11 cellular contexts compared by ENCODE assay signal in the genomic region with DNA sequence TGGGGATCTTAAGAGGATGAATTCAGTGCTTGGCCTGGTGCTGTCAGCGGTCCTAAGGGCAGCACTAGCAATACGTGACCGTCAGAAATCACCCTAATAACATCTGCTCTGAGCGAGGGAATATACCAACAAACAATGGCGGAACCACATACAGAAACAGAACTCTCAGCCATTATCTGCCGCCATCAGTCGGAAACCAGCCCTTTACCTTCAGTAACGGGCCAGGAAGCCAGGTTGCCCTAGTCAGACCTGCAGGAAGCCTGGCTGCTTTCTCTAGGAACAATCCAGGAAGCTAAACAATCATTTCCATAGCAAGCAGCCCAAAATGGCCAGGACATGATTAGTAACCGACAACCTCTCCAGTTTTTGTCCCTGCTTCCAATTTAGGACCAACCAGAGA. TPM values are rescaled to one million over a fixed set of nuclear protein-coding genes. Genes with fewer than 3 reads are reported as not detected.
A peak's percentile ranks its signal among the peaks of the same experiment; 100 is the strongest.
DNase-seq lines count a peak whose midpoint lies in the region; ATAC-seq and TF ChIP-seq lines count a peak whose summit lies in the region.
"Had no signal": no experiment of that assay in that cellular context is flagged by ENCODE, and none has a peak within 500 bp of the region (broad histone marks: within the 10 kb centered on the region; RNA-seq: fewer than 3 reads in every experiment).

No MANE protein-coding gene starts in this region.

- H2AK5ac ChIP-seq in mesendoderm (ENCODE audit: low read length), result no peak overlapping the region

- no peak overlapping the region for H2BK120ac ChIP-seq in mesendoderm (ENCODE audit: low read depth, low read length)

- no peaks in the 10 kb centered on the region for H3K9me3 ChIP-seq in CD8-positive, alpha-beta T cell (ENCODE audit: low read length)
- H3K9me3 ChIP-seq: SJSA1 had no signal

- no peak overlapping the region for H3K4me3 ChIP-seq in CD8-positive, alpha-beta T cell (ENCODE audit: low read depth, low read length)
- H3K4me3 ChIP-seq in mesendoderm (ENCODE audit: low read length), result no peak overlapping the region
- H3K4me3 ChIP-seq: SJSA1 had no signal

- WGBS in mesendoderm (ENCODE audit: extremely low coverage, insufficient coverage, low lambda C conversion rate), result no CpG with 5 or more reads among the region's 9 CpGs

- peak overlapping the region; percentile 60 for H3K4me3 Mint-ChIP-seq in CD8-positive, alpha-beta T cell
- 0 out of 2 replicates have a peak overlapping the region, but pooled peaks have one; percentile 21 for H3K4me3 Mint-ChIP-seq in HFFc6
- no peak overlapping the region for H3K4me3 Mint-ChIP-seq in activated T-helper 2 cell treated with anti-CD3 and anti-CD28 coated beads, Interferon-gamma antibody, Interleukin-2, Interleukin-4, amounts not matched to agents 10 μg/mL and 5 μg/mL and 100 μg/mL, durations not matched to agents 14 hours and 24 hours and 36 hours (ENCODE audit: low read depth)

- peaks cover 34% of the 10 kb centered on the region for H3K79me1 ChIP-seq in mesendoderm (ENCODE audit: low read length)

- no peak overlapping the region for H3K23ac ChIP-seq in mesendoderm (ENCODE audit: low read length)

- H3K27ac ChIP-seq in CD8-positive, alpha-beta T cell (ENCODE audit: low read depth, low read length), result no peak overlapping the region
- no peak overlapping the region for H3K27ac ChIP-seq in mesendoderm (ENCODE audit: low read depth, low read length)
- H3K27ac ChIP-seq: SJSA1 had no signal

- POLR2A ChIA-PET in CD8-positive, alpha-beta T cell (lab: Charles Lee), result interaction anchor here (0.6 kb wide), 1 partner anchor 41 kb away, joined by 3 read pairs; no protein-coding TSS in a partner anchor

- H3K36me3 Mint-ChIP-seq in CD8-positive, alpha-beta T cell, result peaks cover 25% of the 10 kb centered on the region
- peaks cover 30% of the 10 kb centered on the region; the same call in 1 of the 2 replicates for H3K36me3 Mint-ChIP-seq in HFFc6 (ENCODE audit: low read depth)
- H3K36me3 Mint-ChIP-seq in activated T-helper 2 cell treated with anti-CD3 and anti-CD28 coated beads, Interferon-gamma antibody, Interleukin-2, Interleukin-4, amounts not matched to agents 10 μg/mL and 5 μg/mL and 100 μg/mL, durations not matched to agents 14 hours and 24 hours and 36 hours (ENCODE audit: low read depth), result peaks cover 61% of the 10 kb centered on the region
- H3K36me3 Mint-ChIP-seq: naive B cell had no signal

- H3K27me3 ChIP-seq in CD8-positive, alpha-beta T cell (ENCODE audit: insufficient read depth, low read length), result no peaks in the 10 kb centered on the region
- no peaks in the 10 kb centered on the region for H3K27me3 ChIP-seq in mesendoderm (ENCODE audit: insufficient read depth, low read length, poor library complexity)
- H3K27me3 ChIP-seq: SJSA1 had no signal

- no peak for ATAC-seq in CD8-positive, alpha-beta T cell
- no peak for ATAC-seq in GM18867 (IDR thresholded peaks at IDR 0.05; ENCODE audit: unreplicated experiment)
- ATAC-seq in GM18909 (IDR thresholded peaks at IDR 0.05; ENCODE audit: poor library complexity, unreplicated experiment), result no peak
- no peak for ATAC-seq in GM19328 (IDR thresholded peaks at IDR 0.05; ENCODE audit: unreplicated experiment)

- intact Hi-C loops in CD8-positive, alpha-beta T cell (cut with DNase I, micrococcal nuclease), result no loop called here
- intact Hi-C loops in activated T-helper 2 cell treated with anti-CD3 and anti-CD28 coated beads, Interferon-gamma antibody, Interleukin-2, Interleukin-4, amounts not matched to agents 10 μg/mL and 5 μg/mL and 100 μg/mL, durations not matched to agents 14 hours and 24 hours and 36 hours (cut with micrococcal nuclease), result no loop called here

- no peak overlapping the region for H3K56ac ChIP-seq in mesendoderm (ENCODE audit: low read length)

- H3K79me2 ChIP-seq in mesendoderm (ENCODE audit: control insufficient read depth, insufficient read depth, low read length), result peaks cover 94% of the 10 kb centered on the region

- no peak overlapping the region for H4K5ac ChIP-seq in mesendoderm (ENCODE audit: low read length)

- peaks cover 14% of the 10 kb centered on the region for H3K4me1 ChIP-seq in CD8-positive, alpha-beta T cell (ENCODE audit: insufficient read depth, low read length)
- H3K4me1 ChIP-seq in mesendoderm (ENCODE audit: control insufficient read depth, low read depth, low read length), result peaks cover 15% of the 10 kb centered on the region

- H2BK15ac ChIP-seq in mesendoderm (replicated peaks; ENCODE audit: low read depth), result no peak overlapping the region

- H3K36me3 ChIP-seq in CD8-positive, alpha-beta T cell (ENCODE audit: insufficient read depth, low read length), result peaks cover 14% of the 10 kb centered on the region
- peaks cover 11% of the 10 kb centered on the region for H3K36me3 ChIP-seq in mesendoderm (ENCODE audit: control insufficient read depth, insufficient read depth, low read length)

- H3K27ac Mint-ChIP-seq in CD8-positive, alpha-beta T cell, result peak overlapping the region; percentile 80
- H3K27ac Mint-ChIP-seq in HFFc6, result peak overlapping the region; percentile 78
- H3K27ac Mint-ChIP-seq in activated T-helper 2 cell treated with anti-CD3 and anti-CD28 coated beads, Interferon-gamma antibody, Interleukin-2, Interleukin-4, amounts not matched to agents 10 μg/mL and 5 μg/mL and 100 μg/mL, durations not matched to agents 14 hours and 24 hours and 36 hours, result peak overlapping the region; percentile 36

- H3K18ac ChIP-seq in mesendoderm (ENCODE audit: low read length), result no peak overlapping the region

- H3K4me2 ChIP-seq in mesendoderm (ENCODE audit: low read length), result no peak overlapping the region

- CTCF ChIA-PET in CD8-positive, alpha-beta T cell (lab: Charles Lee), result interaction anchor here (1.5 to 2.1 kb wide), 2 partner anchors 31 to 71 kb away, joined by 4 to 12 read pairs; no protein-coding TSS in a partner anchor

- H3K4me1 Mint-ChIP-seq in CD8-positive, alpha-beta T cell (ENCODE audit: low read depth), result peaks cover 58% of the 10 kb centered on the region
- peaks cover 66% of the 10 kb centered on the region for H3K4me1 Mint-ChIP-seq in HFFc6 (ENCODE audit: low read depth)
- H3K4me1 Mint-ChIP-seq in activated T-helper 2 cell treated with anti-CD3 and anti-CD28 coated beads, Interferon-gamma antibody, Interleukin-2, Interleukin-4, amounts not matched to agents 10 μg/mL and 5 μg/mL and 100 μg/mL, durations not matched to agents 14 hours and 24 hours and 36 hours (ENCODE audit: low read depth), result peaks cover 46% of the 10 kb centered on the region

- H3K27me3 Mint-ChIP-seq in CD8-positive, alpha-beta T cell (ENCODE audit: low read depth), result no peaks in the 10 kb centered on the region
- H3K27me3 Mint-ChIP-seq in HFFc6 (ENCODE audit: insufficient read depth), result peaks cover 2% of the 10 kb centered on the region
- H3K27me3 Mint-ChIP-seq in activated T-helper 2 cell treated with anti-CD3 and anti-CD28 coated beads, Interferon-gamma antibody, Interleukin-2, Interleukin-4, amounts not matched to agents 10 μg/mL and 5 μg/mL and 100 μg/mL, durations not matched to agents 14 hours and 24 hours and 36 hours (ENCODE audit: low read depth), result no peaks in the 10 kb centered on the region
- H3K27me3 Mint-ChIP-seq: naive B cell had no signal

- no peak overlapping the region for H4K8ac ChIP-seq in mesendoderm (ENCODE audit: low read depth, low read length)

- H3K4ac ChIP-seq in mesendoderm (ENCODE audit: low read depth, low read length), result no peak overlapping the region

- no peaks in the 10 kb centered on the region for H3K9me3 Mint-ChIP-seq in CD8-positive, alpha-beta T cell
- no peaks in the 10 kb centered on the region for H3K9me3 Mint-ChIP-seq in HFFc6
- H3K9me3 Mint-ChIP-seq in activated T-helper 2 cell treated with anti-CD3 and anti-CD28 coated beads, Interferon-gamma antibody, Interleukin-2, Interleukin-4, amounts not matched to agents 10 μg/mL and 5 μg/mL and 100 μg/mL, durations not matched to agents 14 hours and 24 hours and 36 hours, result no peaks in the 10 kb centered on the region
- H3K9me3 Mint-ChIP-seq: naive B cell had no signal

- peak overlapping the region; percentile 9 for H3K9ac ChIP-seq in mesendoderm (ENCODE audit: low read length)

- H2BK5ac ChIP-seq in mesendoderm (ENCODE audit: low read length), result no peak overlapping the region

- DNase-seq in CD8-positive, alpha-beta T cell, result no peak
- no peak for DNase-seq in HFFc6
- DNase-seq in activated T-helper 2 cell treated with anti-CD3 and anti-CD28 coated beads, Interferon-gamma antibody, Interleukin-2, Interleukin-4, amounts not matched to agents 10 μg/mL and 5 μg/mL and 100 μg/mL, durations not matched to agents 14 hours and 24 hours and 36 hours (ENCODE audit: low spot score), result no peak
- peak; percentile 35 for DNase-seq in mesendoderm
- no peak for DNase-seq in MV-4-11 (lab: John Stamatoyannopoulos, UW)
- DNase-seq: naive B cell, NCI-H524 treated with DMSO at 0.1 percent for 48 hours had no signal

- no peak for TF ChIP-seq CTCF in CD8-positive, alpha-beta T cell (IDR thresholded peaks at IDR 0.05)
- TF ChIP-seq CTCF in HFFc6 (IDR thresholded peaks at IDR 0.05), result no peak

RNA-seq across cellular contexts. Expression of a gene that starts 5.6 kb away (rescaled TPM):
- total RNA-seq in CD8-positive, alpha-beta T cell, result 10 to 100 TPM; 20.2 to 22.9 TPM
- 10 to 100 TPM; 11.6 to 20.3 (median 18.4) TPM for total RNA-seq in HFFc6 (2021; fragmentation: NEBNext Ultra II Directional; extraction: Animal tissue kit (Norgen Biotek cat#: 25700))
- total RNA-seq in activated T-helper 2 cell treated with anti-CD3 and anti-CD28 coated beads, Interferon-gamma antibody, Interleukin-2, Interleukin-4, amounts not matched to agents 10 μg/mL and 5 μg/mL and 100 μg/mL, durations not matched to agents 14 hours and 24 hours and 36 hours, result 47.7 and 49.6 TPM in 2 replicates
- polyA plus RNA-seq in mesendoderm (2013, experiment 1 of 2), result 41.6 TPM
- 41.5 TPM for polyA plus RNA-seq in mesendoderm (2013, experiment 2 of 2)

RNA-seq across cellular contexts. Expression of a gene that starts 29.7 kb away (rescaled TPM):
- total RNA-seq in CD8-positive, alpha-beta T cell, result 1 to 10 TPM in 1 of 2 experiments, under 1 TPM in 1; 0.84 to 1.0 TPM
- total RNA-seq in HFFc6 (2021; fragmentation: NEBNext Ultra II Directional; extraction: Animal tissue kit (Norgen Biotek cat#: 25700)), result 10 to 100 TPM in 2 of 6 experiments, 1 to 10 TPM in 4; 5.9 to 12.3 (median 7.9) TPM
- total RNA-seq in activated T-helper 2 cell treated with anti-CD3 and anti-CD28 coated beads, Interferon-gamma antibody, Interleukin-2, Interleukin-4, amounts not matched to agents 10 μg/mL and 5 μg/mL and 100 μg/mL, durations not matched to agents 14 hours and 24 hours and 36 hours, result 0.94 and 1.4 TPM in 2 replicates
- 1.2 TPM for polyA plus RNA-seq in mesendoderm (2013, experiment 1 of 2)
- 1.6 TPM for polyA plus RNA-seq in mesendoderm (2013, experiment 2 of 2)

RNA-seq across cellular contexts. Expression of a gene that starts 37.1 kb away (rescaled TPM):
- total RNA-seq in CD8-positive, alpha-beta T cell, result under 1 TPM; 0.06 to 0.14 TPM
- 10 to 100 TPM; 50.2 to 76.2 (median 73.7) TPM for total RNA-seq in HFFc6 (2021; fragmentation: NEBNext Ultra II Directional; extraction: Animal tissue kit (Norgen Biotek cat#: 25700))
- 0.02 and 0.07 TPM in 2 replicates for total RNA-seq in activated T-helper 2 cell treated with anti-CD3 and anti-CD28 coated beads, Interferon-gamma antibody, Interleukin-2, Interleukin-4, amounts not matched to agents 10 μg/mL and 5 μg/mL and 100 μg/mL, durations not matched to agents 14 hours and 24 hours and 36 hours
- 0.17 TPM for polyA plus RNA-seq in mesendoderm (2013, experiment 1 of 2)
- polyA plus RNA-seq in mesendoderm (2013, experiment 2 of 2), result 0.21 TPM

RNA-seq across cellular contexts. Expression of a gene that starts 50.0 kb away (rescaled TPM):
- 100 to 1,000 TPM in 1 of 2 experiments, 10 to 100 TPM in 1; 91.8 to 101 TPM for total RNA-seq in CD8-positive, alpha-beta T cell
- under 1 TPM in 2 of 6 experiments, not detected in 4; 0.05 to 0.14 TPM for total RNA-seq in HFFc6 (2021; fragmentation: NEBNext Ultra II Directional; extraction: Animal tissue kit (Norgen Biotek cat#: 25700))
- total RNA-seq in activated T-helper 2 cell treated with anti-CD3 and anti-CD28 coated beads, Interferon-gamma antibody, Interleukin-2, Interleukin-4, amounts not matched to agents 10 μg/mL and 5 μg/mL and 100 μg/mL, durations not matched to agents 14 hours and 24 hours and 36 hours, result 27.1 and 29.8 TPM in 2 replicates
- polyA plus RNA-seq in mesendoderm (2013, experiment 1 of 2), result not detected
- polyA plus RNA-seq in mesendoderm (2013, experiment 2 of 2), result not detected
- total RNA-seq: SJSA1 had no signal

Comparison
In these comparisons a context has a peak if more than half of its experiments do, and no peak if none do; other contexts are left out.
1. RNA of a gene that starts 37.1 kb away (total RNA-seq): 50.2 to 76.2 TPM in HFFc6; 0.06 to 0.14 TPM in CD8-positive, alpha-beta T cell and 0.02 to 0.07 TPM in activated T-helper 2 cell treated with anti-CD3 and anti-CD28 coated beads, Interferon-gamma antibody, Interleukin-2, Interleukin-4, amounts not matched to agents 10 μg/mL and 5 μg/mL and 100 μg/mL, durations not matched to agents 14 hours and 24 hours and 36 hours; every median in the first group is over 10 times any median in the second.
2. Peak in every context shown above with its lines, with median percentiles within 50 percentile points of each other: H3K27ac Mint-ChIP-seq.